In genomic region chr1:152533327-152533938, GRCh38 we compare ENCODE assay signal across 9 cellular contexts. TPM values are rescaled to one million over a fixed set of nuclear protein-coding genes. Genes with fewer than 3 reads are reported as not detected.
DNase-seq lines count a peak whose midpoint lies in the region; ATAC-seq and FAIRE-seq lines count a peak whose summit lies in the region.
"Had no signal": no experiment of that assay in that cellular context is flagged by ENCODE, and none has a peak within 500 bp of the region (broad histone marks: within the 10 kb centered on the region; RNA-seq: fewer than 3 reads in every experiment).

No MANE protein-coding gene starts in this region.

- ATAC-seq in esophagus mucosa (peak; percentile 79), HG02885 (IDR thresholded peaks at IDR 0.05; ENCODE audit: poor library complexity, unreplicated experiment) (no peak), HG02870 (IDR thresholded peaks at IDR 0.05; ENCODE audit: unreplicated experiment) (no peak)

- DNase-seq in DMS 273 (lab: John Stamatoyannopoulos, UW; ENCODE audit: unreplicated experiment): peak; percentile 79
- DNase-seq in DMS 273 treated with DMSO at 0.1 percent for 48 hours (lab: John Stamatoyannopoulos, UW): no peak
- DNase-seq in GM18507 (ENCODE audit: extremely low spot score, insufficient read length, low read depth): no peak
- peak; percentile 48 for DNase-seq in RKO (ENCODE audit: low spot score)
- peak; percentile 5 for DNase-seq in stimulated activated CD8-positive, alpha-beta memory T cell treated with anti-CD3 and anti-CD28 coated beads, Interleukin-7, amount 100 ng/mL, for 24 hours (ENCODE audit: low read depth)

- peak; percentile 68 for FAIRE-seq in GM18507 (lab: Jason Lieb, UNC)

RNA-seq across cellular contexts. Expression of gene CRCT1, which starts 19.2 kb away (rescaled TPM):
- total RNA-seq in esophagus mucosa: 248 TPM
- total RNA-seq: skeletal muscle tissue had no signal

RNA-seq across cellular contexts. Expression of gene LCE5A, which starts 22.8 kb away (rescaled TPM):
- not detected for total RNA-seq in esophagus mucosa
- total RNA-seq: skeletal muscle tissue had no signal

RNA-seq across cellular contexts. Expression of gene LCE3E, which starts 33.1 kb away (rescaled TPM):
- total RNA-seq in esophagus mucosa: 4.3 TPM
- total RNA-seq: skeletal muscle tissue had no signal

RNA-seq across cellular contexts. Expression of gene LCE3D, which starts 46.9 kb away (rescaled TPM):
- 7.7 TPM for total RNA-seq in esophagus mucosa
- total RNA-seq: skeletal muscle tissue had no signal

Comparison
In these comparisons a context has a peak if more than half of its experiments do, and no peak if none do; other contexts are left out.
1. DNase-seq: peak in DMS 273 (single experiment), RKO (single experiment) and stimulated activated CD8-positive, alpha-beta memory T cell treated with anti-CD3 and anti-CD28 coated beads, Interleukin-7, amount 100 ng/mL, for 24 hours (single experiment); none in DMS 273 treated with DMSO at 0.1 percent for 48 hours (single experiment) and GM18507 (single experiment).